In genomic region chr15:99495430-99496301, GRCh38 we compare ENCODE assay signal across 11 cellular contexts.
DNase-seq lines count a peak whose midpoint lies in the region; ATAC-seq and TF ChIP-seq lines count a peak whose summit lies in the region.
"Had no signal": no experiment of that assay in that cellular context is flagged by ENCODE, and none has a peak within 500 bp of the region (broad histone marks: within the 10 kb centered on the region; RNA-seq: fewer than 3 reads in every experiment).

No MANE protein-coding gene starts in this region.

- H3K27ac ChIP-seq in tibial artery, result no peak overlapping the region

- peaks cover 15% of the 10 kb centered on the region for H3K4me1 Mint-ChIP-seq in stimulated activated naive CD8-positive, alpha-beta T cell treated with anti-CD3 and anti-CD28 coated beads, Interleukin-15, Interleukin-2, amounts not matched to agents 100 ng/mL and 50 ng/mL, for 24 hours (ENCODE audit: low read depth)
- H3K4me1 Mint-ChIP-seq in activated CD8-positive, alpha-beta T cell treated with anti-CD3 and anti-CD28 coated beads for 36 hours (ENCODE audit: low read depth), result peaks cover 16% of the 10 kb centered on the region
- H3K4me1 Mint-ChIP-seq in memory B cell, result peaks cover 14% of the 10 kb centered on the region
- H3K4me1 Mint-ChIP-seq: activated T-helper 17 cell treated with anti-CD3 and anti-CD28 coated beads, Interleukin-2, amount 50 U/mL, for 72 hours had no signal

- no peaks in the 10 kb centered on the region for H3K27me3 ChIP-seq in tibial artery

- H3K36me3 ChIP-seq in tibial artery, result no peaks in the 10 kb centered on the region

- DNase-seq in stimulated activated naive CD8-positive, alpha-beta T cell treated with anti-CD3 and anti-CD28 coated beads, Interleukin-15, Interleukin-2, amounts not matched to agents 100 U/mL and 50 U/mL, for 24 hours, result no peak
- no peak for DNase-seq in activated CD8-positive, alpha-beta T cell treated with anti-CD3 and anti-CD28 coated beads for 36 hours
- DNase-seq in memory B cell (ENCODE audit: low spot score in 2 of 2), result no peak
- DNase-seq in hepatic stellate cell (ENCODE audit: low spot score), result no peak
- DNase-seq in tibial artery, result no peak
- DNase-seq in NCI-H1436 treated with DMSO at 0.1 percent for 48 hours (lab: John Stamatoyannopoulos, UW), result no peak
- DNase-seq: mesendoderm; NK-92 treated with Interleukin-12 subunit alpha and Interleukin-12 subunit beta, amount 100 ng/mL, for 24 hours had no signal

- H3K27ac Mint-ChIP-seq in stimulated activated naive CD8-positive, alpha-beta T cell treated with anti-CD3 and anti-CD28 coated beads, Interleukin-15, Interleukin-2, amounts not matched to agents 100 ng/mL and 50 ng/mL, for 24 hours, result peak overlapping the region; percentile 49
- H3K27ac Mint-ChIP-seq in activated CD8-positive, alpha-beta T cell treated with anti-CD3 and anti-CD28 coated beads for 36 hours, result peak overlapping the region; percentile 75
- H3K27ac Mint-ChIP-seq in memory B cell, result peak overlapping the region; percentile 5
- H3K27ac Mint-ChIP-seq: activated T-helper 17 cell treated with anti-CD3 and anti-CD28 coated beads, Interleukin-2, amount 50 U/mL, for 72 hours had no signal

- intact Hi-C loops in activated CD8-positive, alpha-beta T cell treated with anti-CD3 and anti-CD28 coated beads for 36 hours (cut with micrococcal nuclease), result no loop called here
- intact Hi-C loops in tibial artery (cut with DNase I; ENCODE audit: low total_unique reads), result no loop called here

- no peak for ATAC-seq in stimulated activated naive CD8-positive, alpha-beta T cell treated with anti-CD3 and anti-CD28 coated beads, Interleukin-15, Interleukin-2, amounts not matched to agents 100 U/mL and 50 U/mL, for 24 hours
- ATAC-seq in activated CD8-positive, alpha-beta T cell treated with anti-CD3 and anti-CD28 coated beads for 36 hours, result peak; percentile 75
- ATAC-seq in memory B cell (ENCODE audit: low read depth) (peak; percentile 29), HG03378 (IDR thresholded peaks at IDR 0.05; ENCODE audit: unreplicated experiment) (no peak)
- ATAC-seq: activated T-helper 17 cell treated with anti-CD3 and anti-CD28 coated beads, Interleukin-2, amount 50 U/mL, for 72 hours had no signal

- no peaks in the 10 kb centered on the region for H3K9me3 ChIP-seq in tibial artery

- H3K9me3 Mint-ChIP-seq in stimulated activated naive CD8-positive, alpha-beta T cell treated with anti-CD3 and anti-CD28 coated beads, Interleukin-15, Interleukin-2, amounts not matched to agents 100 ng/mL and 50 ng/mL, for 24 hours, result no peaks in the 10 kb centered on the region
- H3K9me3 Mint-ChIP-seq in activated CD8-positive, alpha-beta T cell treated with anti-CD3 and anti-CD28 coated beads for 36 hours, result no peaks in the 10 kb centered on the region
- H3K9me3 Mint-ChIP-seq in memory B cell, result no peaks in the 10 kb centered on the region
- H3K9me3 Mint-ChIP-seq: activated T-helper 17 cell treated with anti-CD3 and anti-CD28 coated beads, Interleukin-2, amount 50 U/mL, for 72 hours had no signal

- no peaks in the 10 kb centered on the region for H3K36me3 Mint-ChIP-seq in stimulated activated naive CD8-positive, alpha-beta T cell treated with anti-CD3 and anti-CD28 coated beads, Interleukin-15, Interleukin-2, amounts not matched to agents 100 ng/mL and 50 ng/mL, for 24 hours (ENCODE audit: low read depth)
- H3K36me3 Mint-ChIP-seq in activated CD8-positive, alpha-beta T cell treated with anti-CD3 and anti-CD28 coated beads for 36 hours (ENCODE audit: low read depth), result no peaks in the 10 kb centered on the region
- no peaks in the 10 kb centered on the region for H3K36me3 Mint-ChIP-seq in memory B cell

- TF ChIP-seq CTCF in activated CD8-positive, alpha-beta T cell treated with anti-CD3 and anti-CD28 coated beads for 36 hours (IDR thresholded peaks at IDR 0.05), result no peak
- no peak for TF ChIP-seq CTCF in tibial artery (IDR thresholded peaks at IDR 0.05)

- H3K27me3 Mint-ChIP-seq in stimulated activated naive CD8-positive, alpha-beta T cell treated with anti-CD3 and anti-CD28 coated beads, Interleukin-15, Interleukin-2, amounts not matched to agents 100 ng/mL and 50 ng/mL, for 24 hours, result no peaks in the 10 kb centered on the region
- H3K27me3 Mint-ChIP-seq in activated CD8-positive, alpha-beta T cell treated with anti-CD3 and anti-CD28 coated beads for 36 hours, result peaks cover 3% of the 10 kb centered on the region
- H3K27me3 Mint-ChIP-seq in memory B cell, result no peaks in the 10 kb centered on the region

- peaks cover 0 to 11% (median 0%) of the 10 kb centered on the region in 4 donors for H3K4me1 ChIP-seq in tibial artery

- H3K4me3 Mint-ChIP-seq in stimulated activated naive CD8-positive, alpha-beta T cell treated with anti-CD3 and anti-CD28 coated beads, Interleukin-15, Interleukin-2, amounts not matched to agents 100 ng/mL and 50 ng/mL, for 24 hours, result no peak overlapping the region
- H3K4me3 Mint-ChIP-seq in activated CD8-positive, alpha-beta T cell treated with anti-CD3 and anti-CD28 coated beads for 36 hours, result no peak overlapping the region
- peak overlapping the region; percentile 64 for H3K4me3 Mint-ChIP-seq in memory B cell
- H3K4me3 Mint-ChIP-seq: activated T-helper 17 cell treated with anti-CD3 and anti-CD28 coated beads, Interleukin-2, amount 50 U/mL, for 72 hours had no signal

- POLR2A ChIA-PET in activated CD8-positive, alpha-beta T cell treated with anti-CD3 and anti-CD28 coated beads for 36 hours (lab: Charles Lee), result interaction anchor here (1.1 kb wide), 1 partner anchor 12 kb away, joined by 3 read pairs; no protein-coding TSS in a partner anchor

- CTCF ChIA-PET in activated CD8-positive, alpha-beta T cell treated with anti-CD3 and anti-CD28 coated beads for 36 hours (lab: Charles Lee), result interaction anchor here (0.6 to 0.7 kb wide), 2 partner anchors 209 to 374 kb away, joined by 3 to 4 read pairs; no protein-coding TSS in a partner anchor

- H3K4me3 ChIP-seq in tibial artery, result no peak overlapping the region

Comparison
In these comparisons a context has a peak if more than half of its experiments do, and no peak if none do; other contexts are left out.
1. H3K27ac Mint-ChIP-seq: peak in every context shown above with its lines; median percentile 75 in activated CD8-positive, alpha-beta T cell treated with anti-CD3 and anti-CD28 coated beads for 36 hours; 49 in stimulated activated naive CD8-positive, alpha-beta T cell treated with anti-CD3 and anti-CD28 coated beads, Interleukin-15, Interleukin-2, amounts not matched to agents 100 ng/mL and 50 ng/mL, for 24 hours; 5 in memory B cell.
2. ATAC-seq: peak in activated CD8-positive, alpha-beta T cell treated with anti-CD3 and anti-CD28 coated beads for 36 hours (single experiment) and memory B cell (single experiment); none in stimulated activated naive CD8-positive, alpha-beta T cell treated with anti-CD3 and anti-CD28 coated beads, Interleukin-15, Interleukin-2, amounts not matched to agents 100 U/mL and 50 U/mL, for 24 hours (single experiment) and HG03378 (single experiment).